Comparison of ENCODE assay signal across 2 cellular contexts in genomic region chr12:128942960-128943477, GRCh38.
TF ChIP-seq lines count a peak whose summit lies in the region.

No MANE protein-coding gene starts in this region.

TF ChIP-seq in liver, 16 proteins besides CTCF, POLR2A, EP300 and RAD21 (continued from another document):
- TF ChIP-seq REST (IDR thresholded peaks at IDR 0.05), result no peak

TF ChIP-seq in HepG2, 621 proteins besides CTCF, POLR2A, EP300 and RAD21 (continued from another document):
- no peak for TF ChIP-seq CBX2 (IDR thresholded peaks at IDR 0.05; ENCODE audit: low read depth, low read length)
- no peak for TF ChIP-seq CBX2 (CRISPR knock-in tag; IDR thresholded peaks at IDR 0.05; ENCODE audit: low read depth)
- no peak for TF ChIP-seq SMARCE1 (IDR thresholded peaks at IDR 0.05; ENCODE audit: borderline replicate concordance)
- TF ChIP-seq HOXA3 (CRISPR knock-in tag; IDR thresholded peaks at IDR 0.05), result no peak
- TF ChIP-seq ZBTB39 (CRISPR knock-in tag; IDR thresholded peaks at IDR 0.05), result no peak
- no peak for TF ChIP-seq ZZZ3 (CRISPR knock-in tag; IDR thresholded peaks at IDR 0.05; ENCODE audit: borderline replicate concordance)
- TF ChIP-seq HDAC6 (IDR thresholded peaks at IDR 0.05; ENCODE audit: low read depth, low read length), result no peak
- no peak for TF ChIP-seq NFE2L1 (CRISPR knock-in tag; IDR thresholded peaks at IDR 0.05; ENCODE audit: borderline replicate concordance)
- TF ChIP-seq RAD51 (IDR thresholded peaks at IDR 0.05; ENCODE audit: borderline replicate concordance), result no peak
TF ChIP-seq in HepG2: peak in this region for 0.
